ENCODE assay signal across 9 cellular contexts in genomic region chr12:124684496-124684895, GRCh38.
DNase-seq lines count a peak whose midpoint lies in the region; ATAC-seq and TF ChIP-seq lines count a peak whose summit lies in the region.
"Had no signal": no experiment of that assay in that cellular context is flagged by ENCODE, and none has a peak within 500 bp of the region (broad histone marks: within the 10 kb centered on the region; RNA-seq: fewer than 3 reads in every experiment).

No MANE protein-coding gene starts in this region.

- H3K36me3 Mint-ChIP-seq in neural crest cell (ENCODE audit: low read depth) (no peaks in the 10 kb centered on the region), nephron progenitor cell (ENCODE audit: low read depth) (no peaks in the 10 kb centered on the region)

- 56 to 61% (median 58%) methylated on average over 7 of the region's 7 CpGs for WGBS in heart left ventricle, 4 donors

- H3K4me3 Mint-ChIP-seq in neural crest cell, result no peak overlapping the region
- H3K4me3 Mint-ChIP-seq in nephron progenitor cell, result no peak overlapping the region
- H3K4me3 Mint-ChIP-seq: activated CD4-positive, alpha-beta T cell treated with anti-CD3 and anti-CD28 coated beads for 36 hours had no signal

- H3K9me3 ChIP-seq in heart left ventricle, result peaks cover 0 to 4% (median 0%) of the 10 kb centered on the region in 12 donors

- no peak for DNase-seq in heart left ventricle
- DNase-seq in cardiac septum (ENCODE audit: low spot score), result no peak
- DNase-seq in dermis blood vessel endothelial cell, result peak; percentile 27
- no peak for DNase-seq in neural crest cell (ENCODE audit: low read depth, low spot score)
- no peak for DNase-seq in nephron progenitor cell
- no peak for DNase-seq in activated T-cell treated with anti-CD3 and anti-CD28 coated beads, Interleukin-2, amount 50 U/mL, for 48 hours
- no peak for DNase-seq in activated naive CD4-positive, alpha-beta T cell treated with anti-CD3 and anti-CD28 coated beads, Interleukin-2, amount 50 U/mL, for 16 hours
- DNase-seq: activated CD4-positive, alpha-beta T cell treated with anti-CD3 and anti-CD28 coated beads for 36 hours had no signal

- H3K36me3 ChIP-seq in heart left ventricle, result no peaks in the 10 kb centered on the region

- H3K4me1 ChIP-seq in heart left ventricle, result peaks cover 16 to 96% (median 66%) of the 10 kb centered on the region in 12 donors

- ATAC-seq in heart left ventricle (peak in 1 of 4 donors; percentile 31), GM21529 (IDR thresholded peaks at IDR 0.05; ENCODE audit: unreplicated experiment) (no peak)

- peaks cover 74% of the 10 kb centered on the region for H3K4me1 Mint-ChIP-seq in neural crest cell
- H3K4me1 Mint-ChIP-seq in nephron progenitor cell, result peaks cover 67% of the 10 kb centered on the region

- TF ChIP-seq CTCF in heart left ventricle (IDR thresholded peaks at IDR 0.05), result no peak
- no peak for TF ChIP-seq CTCF in neural crest cell (conservative IDR thresholded peaks at IDR 0.05)
- no peak for TF ChIP-seq CTCF in nephron progenitor cell (IDR thresholded peaks at IDR 0.05)

- peaks cover 63% of the 10 kb centered on the region for H3K27me3 Mint-ChIP-seq in neural crest cell (ENCODE audit: low read depth)
- peaks cover 55% of the 10 kb centered on the region for H3K27me3 Mint-ChIP-seq in nephron progenitor cell (ENCODE audit: low read depth, poor library complexity)

- no peak for TF ChIP-seq POLR2A in heart left ventricle (IDR thresholded peaks at IDR 0.05)

- intact Hi-C loops in heart left ventricle (cut with DNase I), result loop anchor here in 6 of 10 donors (5.0 to 10.0 kb wide), 9 partner anchors 60 to 297 kb away; partner anchors contain the start of gene NCOR2 (in 5 of the 6)
- intact Hi-C loops in cardiac septum (cut with DNase I), result loop anchor here (5.0 kb wide), 3 partner anchors 58 to 302 kb away; no protein-coding TSS in a partner anchor

- no peaks in the 10 kb centered on the region for H3K27me3 ChIP-seq in heart left ventricle

- H3K4me3 ChIP-seq in heart left ventricle, result peak overlapping the region in 1 of 12 donors; percentile 16

- H3K9me3 Mint-ChIP-seq in neural crest cell, result no peaks in the 10 kb centered on the region
- H3K9me3 Mint-ChIP-seq in nephron progenitor cell, result peaks cover 3% of the 10 kb centered on the region

- peak overlapping the region in 11 of 12 donors; percentile 67 to 90 (median 80) for H3K27ac ChIP-seq in heart left ventricle

- H3K27ac Mint-ChIP-seq in neural crest cell (ENCODE audit: unreplicated experiment) (peak overlapping the region; percentile 22), nephron progenitor cell (no peak overlapping the region)
- H3K27ac Mint-ChIP-seq: activated CD4-positive, alpha-beta T cell treated with anti-CD3 and anti-CD28 coated beads for 36 hours had no signal
